8 cellular contexts compared by ENCODE assay signal in genomic region chr17:12021604-12022003, GRCh38. TPM values are rescaled to one million over a fixed set of nuclear protein-coding genes. Genes with fewer than 3 reads are reported as not detected.
DNase-seq lines count a peak whose midpoint lies in the region; ATAC-seq and TF ChIP-seq lines count a peak whose summit lies in the region.

No MANE protein-coding gene starts in this region.

- TF ChIP-seq CTCF in kidney epithelial cell (IDR thresholded peaks at IDR 0.05; ENCODE audit: insufficient read depth, low read length, poor library complexity, severe bottlenecking): no peak

- peaks cover 10% of the 10 kb centered on the region for H3K36me3 Mint-ChIP-seq in activated CD8-positive, alpha-beta memory T cell treated with anti-CD3 and anti-CD28 coated beads, Interleukin-2, amount 10 ng/mL, durations not matched to agents 7 days and 5 days
- H3K36me3 Mint-ChIP-seq in activated T-helper 17 cell treated with anti-CD3 and anti-CD28 coated beads, Interleukin-2, amount 50 U/mL, for 72 hours (ENCODE audit: low read depth): no peaks in the 10 kb centered on the region

- H3K27me3 Mint-ChIP-seq in activated CD8-positive, alpha-beta memory T cell treated with anti-CD3 and anti-CD28 coated beads, Interleukin-2, amount 10 ng/mL, durations not matched to agents 7 days and 5 days: peaks cover 8% of the 10 kb centered on the region
- no peaks in the 10 kb centered on the region for H3K27me3 Mint-ChIP-seq in activated T-helper 17 cell treated with anti-CD3 and anti-CD28 coated beads, Interleukin-2, amount 50 U/mL, for 72 hours

- DNase-seq in activated CD8-positive, alpha-beta memory T cell treated with anti-CD3 and anti-CD28 coated beads, Interleukin-2, amount 10 ng/mL, durations not matched to agents 7 days and 5 days: no peak
- no peak for DNase-seq in activated CD8-positive, alpha-beta memory T cell treated with anti-CD3 and anti-CD28 coated beads, Interleukin-2, amount 50 U/mL, for 48 hours
- DNase-seq in kidney epithelial cell (ENCODE audit: low read depth) (no peak), SHP77 treated with DMSO at 0.1 percent for 48 hours (lab: John Stamatoyannopoulos, UW) (no peak)
- no peak for DNase-seq in effector CD8-positive, alpha-beta T cell (lab: John Stamatoyannopoulos, UW)

- peaks cover 8% of the 10 kb centered on the region for H3K4me1 ChIP-seq in thymus (ENCODE audit: control insufficient read depth, insufficient read depth, low read length)

- H3K36me3 ChIP-seq in kidney epithelial cell (ENCODE audit: control insufficient read depth, insufficient read depth, low read length) (no peaks in the 10 kb centered on the region), thymus (ENCODE audit: control insufficient read depth, insufficient read depth) (no peaks in the 10 kb centered on the region)

- no peak overlapping the region for H3K27ac ChIP-seq in thymus (ENCODE audit: low read depth)

- no peaks in the 10 kb centered on the region for H3K9me3 Mint-ChIP-seq in activated CD8-positive, alpha-beta memory T cell treated with anti-CD3 and anti-CD28 coated beads, Interleukin-2, amount 10 ng/mL, durations not matched to agents 7 days and 5 days (ENCODE audit: low read depth)
- H3K9me3 Mint-ChIP-seq in activated T-helper 17 cell treated with anti-CD3 and anti-CD28 coated beads, Interleukin-2, amount 50 U/mL, for 72 hours: no peaks in the 10 kb centered on the region

- ATAC-seq in activated CD8-positive, alpha-beta memory T cell treated with anti-CD3 and anti-CD28 coated beads, Interleukin-2, amount 10 ng/mL, durations not matched to agents 7 days and 5 days: no peak
- no peak for ATAC-seq in activated T-helper 17 cell treated with anti-CD3 and anti-CD28 coated beads, Interleukin-2, amount 50 U/mL, for 72 hours (replicated peaks)
- no peak for ATAC-seq in HG02840 (IDR thresholded peaks at IDR 0.05; ENCODE audit: low FRiP score, unreplicated experiment)

- peak overlapping the region; percentile 75 for H3K4me3 Mint-ChIP-seq in activated CD8-positive, alpha-beta memory T cell treated with anti-CD3 and anti-CD28 coated beads, Interleukin-2, amount 10 ng/mL, durations not matched to agents 7 days and 5 days
- H3K4me3 Mint-ChIP-seq in activated T-helper 17 cell treated with anti-CD3 and anti-CD28 coated beads, Interleukin-2, amount 50 U/mL, for 72 hours: peak overlapping the region; percentile 73

- H3K9me3 ChIP-seq in thymus (ENCODE audit: control insufficient read depth): no peaks in the 10 kb centered on the region

- H3K27me3 ChIP-seq in kidney epithelial cell (ENCODE audit: control insufficient read depth, insufficient read depth, low read length) (no peaks in the 10 kb centered on the region), thymus (ENCODE audit: control insufficient read depth, insufficient read depth) (peaks cover 9% of the 10 kb centered on the region)

- H3K4me3 ChIP-seq in kidney epithelial cell (ENCODE audit: low read depth, low read length): peak overlapping the region; percentile 80
- peak overlapping the region; percentile 97 for H3K4me3 ChIP-seq in thymus (ENCODE audit: low read length)

- H3K4me1 Mint-ChIP-seq in activated CD8-positive, alpha-beta memory T cell treated with anti-CD3 and anti-CD28 coated beads, Interleukin-2, amount 10 ng/mL, durations not matched to agents 7 days and 5 days: peaks cover 31% of the 10 kb centered on the region
- peaks cover 13% of the 10 kb centered on the region for H3K4me1 Mint-ChIP-seq in activated T-helper 17 cell treated with anti-CD3 and anti-CD28 coated beads, Interleukin-2, amount 50 U/mL, for 72 hours

- peak overlapping the region; percentile 74 for H3K27ac Mint-ChIP-seq in activated CD8-positive, alpha-beta memory T cell treated with anti-CD3 and anti-CD28 coated beads, Interleukin-2, amount 10 ng/mL, durations not matched to agents 7 days and 5 days
- peak overlapping the region; percentile 48 for H3K27ac Mint-ChIP-seq in activated T-helper 17 cell treated with anti-CD3 and anti-CD28 coated beads, Interleukin-2, amount 50 U/mL, for 72 hours

- CTCF ChIA-PET in activated CD8-positive, alpha-beta memory T cell treated with anti-CD3 and anti-CD28 coated beads, Interleukin-2, amount 10 ng/mL, durations not matched to agents 7 days and 5 days (lab: Charles Lee): interaction anchor here (0.7 to 2.3 kb wide), 2 partner anchors 10 to 29 kb away, joined by 3 to 9 read pairs; no protein-coding TSS in a partner anchor

- WGBS in thymus: 26% methylated on average over 3 of the region's 3 CpGs

RNA-seq across cellular contexts. Expression of gene MAP2K4, which starts 0.9 kb away (rescaled TPM):
- 10 to 100 TPM; 22.1 to 29.9 TPM for total RNA-seq in activated CD8-positive, alpha-beta memory T cell treated with anti-CD3 and anti-CD28 coated beads, Interleukin-2, amount 10 ng/mL, durations not matched to agents 7 days and 5 days
- total RNA-seq in activated T-helper 17 cell treated with anti-CD3 and anti-CD28 coated beads, Interleukin-2, amount 50 U/mL, for 72 hours: 10 to 100 TPM; 22.1 to 22.7 TPM
- 21.6 and 26.7 TPM in 2 replicates for total RNA-seq in kidney epithelial cell
- 23.8 TPM for polyA plus RNA-seq in thymus

RNA-seq across cellular contexts. Expression of gene ZNF18, which starts 24.3 kb away (rescaled TPM):
- total RNA-seq in activated CD8-positive, alpha-beta memory T cell treated with anti-CD3 and anti-CD28 coated beads, Interleukin-2, amount 10 ng/mL, durations not matched to agents 7 days and 5 days: 10 to 100 TPM in 1 of 2 experiments, 1 to 10 TPM in 1; 9.3 to 11.9 TPM
- 1 to 10 TPM; 5.1 to 5.7 TPM for total RNA-seq in activated T-helper 17 cell treated with anti-CD3 and anti-CD28 coated beads, Interleukin-2, amount 50 U/mL, for 72 hours
- 7.5 and 10.4 TPM in 2 replicates for total RNA-seq in kidney epithelial cell
- 22.5 TPM for polyA plus RNA-seq in thymus
